In genomic region chr4:88230953-88231835, GRCh38 we compare ENCODE assay signal across 10 cellular contexts. TPM values are rescaled to one million over a fixed set of nuclear protein-coding genes. Genes with fewer than 3 reads are reported as not detected.
DNase-seq lines count a peak whose midpoint lies in the region; ATAC-seq and TF ChIP-seq lines count a peak whose summit lies in the region.
"Had no signal": no experiment of that assay in that cellular context is flagged by ENCODE, and none has a peak within 500 bp of the region (broad histone marks: within the 10 kb centered on the region; RNA-seq: fewer than 3 reads in every experiment).

No MANE protein-coding gene starts in this region.

- peak overlapping the region; percentile 35 to 72 for H3K27ac ChIP-seq in thoracic aorta
- H3K27ac ChIP-seq: 22Rv1 had no signal

- H3K27me3 Mint-ChIP-seq in T-helper 1 cell treated with Interleukin-12 subunit alpha and Interleukin-12 subunit beta and Interleukin-4 antibody, amounts not matched to agents 30 μg/mL and 1 μg/mL, for 36 hours (ENCODE audit: low read depth), result peaks cover 20% of the 10 kb centered on the region
- H3K27me3 Mint-ChIP-seq in memory B cell, result no peaks in the 10 kb centered on the region

- no peak for TF ChIP-seq CTCF in choroid plexus epithelial cell (conservative IDR thresholded peaks at IDR 0.05; ENCODE audit: low read depth, low read length)
- no peak for TF ChIP-seq CTCF in thoracic aorta (IDR thresholded peaks at IDR 0.05)

- no peak for ATAC-seq in memory B cell (ENCODE audit: low read depth)
- no peak for ATAC-seq in thoracic aorta (ENCODE audit: insufficient number of reproducible peaks, low FRiP score, low read depth)
- ATAC-seq in esophagus mucosa, result no peak
- ATAC-seq in HG02610 (IDR thresholded peaks at IDR 0.05; ENCODE audit: unreplicated experiment), result no peak
- no peak for ATAC-seq in GM19324 (IDR thresholded peaks at IDR 0.05; ENCODE audit: low FRiP score, unreplicated experiment)

- peak overlapping the region; percentile 56 for H3K27ac Mint-ChIP-seq in T-helper 1 cell treated with Interleukin-12 subunit alpha and Interleukin-12 subunit beta and Interleukin-4 antibody, amounts not matched to agents 30 μg/mL and 1 μg/mL, for 36 hours
- peak overlapping the region; percentile 20 for H3K27ac Mint-ChIP-seq in memory B cell

- H3K4me3 Mint-ChIP-seq in T-helper 1 cell treated with Interleukin-12 subunit alpha and Interleukin-12 subunit beta and Interleukin-4 antibody, amounts not matched to agents 30 μg/mL and 1 μg/mL, for 36 hours, result peak overlapping the region; percentile 51
- H3K4me3 Mint-ChIP-seq in memory B cell, result no peak overlapping the region

- H3K36me3 Mint-ChIP-seq in T-helper 1 cell treated with Interleukin-12 subunit alpha and Interleukin-12 subunit beta and Interleukin-4 antibody, amounts not matched to agents 30 μg/mL and 1 μg/mL, for 36 hours (ENCODE audit: low read depth), result no peaks in the 10 kb centered on the region
- no peaks in the 10 kb centered on the region for H3K36me3 Mint-ChIP-seq in memory B cell

- H3K4me1 Mint-ChIP-seq in T-helper 1 cell treated with Interleukin-12 subunit alpha and Interleukin-12 subunit beta and Interleukin-4 antibody, amounts not matched to agents 30 μg/mL and 1 μg/mL, for 36 hours (ENCODE audit: low read depth), result peaks cover 14% of the 10 kb centered on the region
- H3K4me1 Mint-ChIP-seq in memory B cell, result peaks cover 4% of the 10 kb centered on the region

- peaks cover 0 to 8% of the 10 kb centered on the region in 2 donors for H3K4me1 ChIP-seq in thoracic aorta (ENCODE audit: control insufficient read depth in 1 of 2, low read depth in 2 of 2)

- H3K4me3 ChIP-seq in choroid plexus epithelial cell (ENCODE audit: low read depth, low read length), result peak overlapping the region; percentile 44
- H3K4me3 ChIP-seq in thoracic aorta, result peak overlapping the region; percentile 64

- H3K36me3 ChIP-seq in thoracic aorta, result no peaks in the 10 kb centered on the region

- H3K9me3 Mint-ChIP-seq in T-helper 1 cell treated with Interleukin-12 subunit alpha and Interleukin-12 subunit beta and Interleukin-4 antibody, amounts not matched to agents 30 μg/mL and 1 μg/mL, for 36 hours, result peaks cover 11% of the 10 kb centered on the region
- no peaks in the 10 kb centered on the region for H3K9me3 Mint-ChIP-seq in memory B cell

- H3K9me3 ChIP-seq in thoracic aorta, result no peaks in the 10 kb centered on the region

- DNase-seq in T-helper 1 cell (no peak), choroid plexus epithelial cell (ENCODE audit: low read depth) (peak; percentile 40), memory B cell (ENCODE audit: low spot score in 2 of 2) (no peak), thoracic aorta (ENCODE audit: low spot score) (no peak)
- DNase-seq: T-helper 9 cell had no signal

- H3K27me3 ChIP-seq in thoracic aorta (replicated peaks; ENCODE audit: insufficient read depth), result no peaks in the 10 kb centered on the region

RNA-seq across cellular contexts. Expression of gene PPM1K, which starts 53.2 kb away (rescaled TPM):
- total RNA-seq in thoracic aorta (10 to 100 TPM; 66.3 to 70.8 TPM), esophagus mucosa (7.7 TPM)
